Comparison of ENCODE assay signal across 10 cellular contexts in the genomic region with DNA sequence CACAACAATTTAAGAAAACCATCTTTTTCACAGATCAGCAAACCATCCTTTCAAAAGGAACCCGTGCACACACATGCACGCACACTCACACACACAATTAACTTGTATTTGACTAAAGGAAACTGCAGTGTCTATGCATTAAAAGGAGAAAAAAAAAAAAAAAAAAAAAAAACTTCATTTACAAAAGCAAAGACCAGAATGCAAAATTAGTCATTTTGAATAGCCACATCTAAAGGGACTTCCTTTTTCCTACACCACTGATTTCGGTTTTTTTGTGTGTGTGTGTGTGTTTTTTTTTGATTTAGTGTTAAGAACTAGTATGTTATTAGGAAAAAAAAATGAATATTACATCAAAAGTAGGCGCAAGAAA. TPM values are rescaled to one million over a fixed set of nuclear protein-coding genes. Genes with fewer than 3 reads are reported as not detected.
DNase-seq lines count a peak whose midpoint lies in the region; ATAC-seq and TF ChIP-seq lines count a peak whose summit lies in the region.
"Had no signal": no experiment of that assay in that cellular context is flagged by ENCODE, and none has a peak within 500 bp of the region (broad histone marks: within the 10 kb centered on the region; RNA-seq: fewer than 3 reads in every experiment).

No MANE protein-coding gene starts in this region.

- peak overlapping the region; percentile 79 for H2BK15ac ChIP-seq in mesendoderm (replicated peaks; ENCODE audit: low read depth)

- peak overlapping the region; percentile 35 for H3K9ac ChIP-seq in mesendoderm (ENCODE audit: low read length)

- CTCF ChIA-PET in Caco-2 (lab: Charles Lee): interaction anchor here (0.6 to 1.7 kb wide), 2 partner anchors 9 to 34 kb away, joined by 8 to 13 read pairs; no protein-coding TSS in a partner anchor

- H3K27me3 Mint-ChIP-seq in Caco-2 (ENCODE audit: insufficient read depth, unreplicated experiment): no peaks in the 10 kb centered on the region

- TF ChIP-seq CTCF in right atrium auricular region (IDR thresholded peaks at IDR 0.05) (no peak), upper lobe of right lung (IDR thresholded peaks at IDR 0.05) (no peak), Caco-2 (IDR thresholded peaks at IDR 0.05; ENCODE audit: insufficient read depth in 1 of 2, low read depth in 1 of 2, low read length in 1 of 2, severe bottlenecking in 1 of 2, unreplicated experiment in 1 of 2) (no peak)

- peaks cover 0 to 86% of the 10 kb centered on the region in 2 donors for H3K4me1 ChIP-seq in right atrium auricular region
- H3K4me1 ChIP-seq in mesendoderm (ENCODE audit: control insufficient read depth, low read depth, low read length): peaks cover 56% of the 10 kb centered on the region
- peaks cover 79% of the 10 kb centered on the region for H3K4me1 ChIP-seq in upper lobe of right lung
- peaks cover 66% of the 10 kb centered on the region for H3K4me1 ChIP-seq in Caco-2

- no peaks in the 10 kb centered on the region for H3K9me3 Mint-ChIP-seq in Caco-2 (ENCODE audit: unreplicated experiment)

- peaks cover 59% of the 10 kb centered on the region for H3K79me2 ChIP-seq in mesendoderm (ENCODE audit: control insufficient read depth, insufficient read depth, low read length)

- intact Hi-C loops in left ventricle myocardium superior (cut with micrococcal nuclease): no loop called here
- intact Hi-C loops in upper lobe of right lung (cut with DNase I): no loop called here
- intact Hi-C loops in Caco-2 (cut with micrococcal nuclease; ENCODE audit: unreplicated experiment): no loop called here

- peak overlapping the region; percentile 61 for H3K56ac ChIP-seq in mesendoderm (ENCODE audit: low read length)

- peaks cover 17% of the 10 kb centered on the region for H3K36me3 Mint-ChIP-seq in Caco-2 (ENCODE audit: insufficient read depth, unreplicated experiment)

- DNase-seq in right atrium auricular region (ENCODE audit: low spot score) (no peak), left ventricle myocardium superior (no peak), mesendoderm (no peak), upper lobe of right lung (no peak), Caco-2 (no peak), H7 (no peak)
- DNase-seq: NCI-H82 had no signal

- no peak overlapping the region for H4K8ac ChIP-seq in mesendoderm (ENCODE audit: low read depth, low read length)

- H3K18ac ChIP-seq in mesendoderm (ENCODE audit: low read length): peak overlapping the region; percentile 99

- peaks cover 6% of the 10 kb centered on the region for H3K79me1 ChIP-seq in mesendoderm (ENCODE audit: low read length)

- no peak overlapping the region for H4K5ac ChIP-seq in mesendoderm (ENCODE audit: low read length)

- no peak overlapping the region for H2AK5ac ChIP-seq in mesendoderm (ENCODE audit: low read length)

- H3K4me2 ChIP-seq in mesendoderm (ENCODE audit: low read length): no peak overlapping the region

- H3K4ac ChIP-seq in mesendoderm (ENCODE audit: low read depth, low read length): no peak overlapping the region

- no peak overlapping the region for H3K23ac ChIP-seq in mesendoderm (ENCODE audit: low read length)

- H2BK5ac ChIP-seq in mesendoderm (ENCODE audit: low read length): peak overlapping the region; percentile 14

- H2BK120ac ChIP-seq in mesendoderm (ENCODE audit: low read depth, low read length): no peak overlapping the region

- POLR2A ChIA-PET in Caco-2 (lab: Charles Lee): interaction anchor here (1.4 kb wide), 1 partner anchor 9 kb away, joined by 4 read pairs; no protein-coding TSS in a partner anchor

- ATAC-seq in left ventricle myocardium superior (no peak), upper lobe of right lung (no peak), GM18519 (IDR thresholded peaks at IDR 0.05; ENCODE audit: low FRiP score, unreplicated experiment) (no peak)

- H3K4me3 ChIP-seq in right atrium auricular region (no peak overlapping the region), mesendoderm (ENCODE audit: low read length) (no peak overlapping the region), upper lobe of right lung (no peak overlapping the region), Caco-2 (ENCODE audit: low read depth, low read length) (no peak overlapping the region), H7 (ENCODE audit: insufficient read depth, low read depth, low read length) (no peak overlapping the region)

- BruUV-seq in Caco-2 (replicated peaks; lab: Mats Ljungman, UMichigan): no TSS peak

- H3K27ac Mint-ChIP-seq in Caco-2 (ENCODE audit: unreplicated experiment): no peak overlapping the region

- peaks cover 33% of the 10 kb centered on the region for H3K4me1 Mint-ChIP-seq in Caco-2 (ENCODE audit: low read depth, unreplicated experiment)

- H3K4me3 Mint-ChIP-seq in Caco-2 (ENCODE audit: unreplicated experiment): no peak overlapping the region

- H3K27me3 ChIP-seq in right atrium auricular region (no peaks in the 10 kb centered on the region), mesendoderm (ENCODE audit: insufficient read depth, low read length, poor library complexity) (no peaks in the 10 kb centered on the region), upper lobe of right lung (no peaks in the 10 kb centered on the region), Caco-2 (replicated peaks; ENCODE audit: control insufficient read depth, insufficient read depth, low read length) (no peaks in the 10 kb centered on the region), H7 (ENCODE audit: control insufficient read depth, insufficient read depth, low read length) (no peaks in the 10 kb centered on the region)

- 100% methylated on average over 1 of the region's 4 CpGs for WGBS in mesendoderm (ENCODE audit: extremely low coverage, insufficient coverage, low lambda C conversion rate)

- no peaks in the 10 kb centered on the region for H3K9me3 ChIP-seq in right atrium auricular region
- H3K9me3 ChIP-seq in upper lobe of right lung: no peaks in the 10 kb centered on the region
- no peaks in the 10 kb centered on the region for H3K9me3 ChIP-seq in Caco-2

- H3K27ac ChIP-seq in right atrium auricular region (peak overlapping the region; percentile 97 to 99), angular gyrus (ENCODE audit: low read depth, low read length) (peak overlapping the region; percentile 100), mesendoderm (ENCODE audit: low read depth, low read length) (peak overlapping the region; percentile 97), upper lobe of right lung (peak overlapping the region; percentile 98)
- H3K27ac ChIP-seq: C4-2B had no signal

- H3K36me3 ChIP-seq in right atrium auricular region: peaks cover 9% of the 10 kb centered on the region
- no peaks in the 10 kb centered on the region for H3K36me3 ChIP-seq in mesendoderm (ENCODE audit: control insufficient read depth, insufficient read depth, low read length)
- H3K36me3 ChIP-seq in upper lobe of right lung: peaks cover 17% of the 10 kb centered on the region
- peaks cover 6% of the 10 kb centered on the region for H3K36me3 ChIP-seq in Caco-2 (ENCODE audit: control insufficient read depth, insufficient read depth, low read length)
- H3K36me3 ChIP-seq in H7 (replicated peaks; ENCODE audit: control insufficient read depth, insufficient read depth, low read length): peaks cover 4% of the 10 kb centered on the region

RNA-seq across cellular contexts. Expression of gene ZMYND8, which starts 6.3 kb away (rescaled TPM):
- 10 to 100 TPM; 22.0 to 35.3 TPM for total RNA-seq in right atrium auricular region
- total RNA-seq in left ventricle myocardium superior: 40.1 TPM
- polyA plus RNA-seq in mesendoderm (2013, experiment 1 of 2): 29.6 TPM
- polyA plus RNA-seq in mesendoderm (2013, experiment 2 of 2): 30.9 TPM
- 45.7 TPM for total RNA-seq in upper lobe of right lung
- 180 and 194 TPM in 2 replicates for total RNA-seq in Caco-2 (2022)
- 28.1 and 36.2 TPM in 2 replicates for total RNA-seq in H7 (2014; rRNA removed; shearing (Covaris generic))
